Comparison of ENCODE assay signal across 16 cellular contexts in the genomic region with DNA sequence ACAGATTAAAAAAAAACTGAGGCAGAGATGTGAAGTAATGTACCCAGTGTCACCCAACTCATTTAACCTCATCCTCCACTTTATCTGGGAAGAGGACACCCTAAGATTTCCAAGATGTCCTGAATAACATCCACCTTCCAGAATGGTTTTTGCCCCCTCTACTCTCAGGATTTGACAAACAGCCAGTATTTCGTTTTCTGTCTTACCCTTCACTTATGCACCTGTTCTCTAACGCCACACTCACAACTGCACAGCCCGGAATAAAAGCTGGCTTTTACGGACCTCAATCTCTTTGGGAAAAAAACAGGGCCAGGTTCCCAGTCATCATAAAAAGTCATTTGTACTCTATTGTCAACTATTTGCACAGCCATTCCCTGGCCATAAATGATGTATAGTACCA. TPM values are rescaled to one million over a fixed set of nuclear protein-coding genes. Genes with fewer than 3 reads are reported as not detected.
"Had no signal": no experiment of that assay in that cellular context is flagged by ENCODE, and none has a peak within 500 bp of the region (broad histone marks: within the 10 kb centered on the region; RNA-seq: fewer than 3 reads in every experiment).

No MANE protein-coding gene starts in this region.

- H3K4me3 ChIP-seq: heart left ventricle, ovary, uterus had no signal

- H3K27ac ChIP-seq: heart left ventricle, ovary, uterus had no signal

- H3K27me3 ChIP-seq: ovary, uterus had no signal

- H3K4me1 ChIP-seq: heart left ventricle, uterus had no signal

- H3K36me3 ChIP-seq: heart left ventricle, ovary, uterus had no signal

- H3K9me3 ChIP-seq: heart left ventricle, ovary, uterus had no signal

- ATAC-seq: activated CD4-positive, CD25-positive, alpha-beta regulatory T cell treated with anti-CD3 and anti-CD28 coated beads, Interleukin-2, amount 50 U/mL, for 24 hours; heart left ventricle; left lobe of liver had no signal

- DNase-seq: activated effector memory CD4-positive, alpha-beta T cell treated with Interleukin-2 at 50 U/mL for 16 hours; activated T-cell treated with anti-CD3 and anti-CD28 coated beads, Interleukin-2, amount 50 U/mL, for 1 hour; amniotic stem cell; heart left ventricle; mesendoderm; ovary; stimulated activated CD4-positive, alpha-beta T cell treated with anti-CD3 and anti-CD28 coated beads, Interleukin-12 subunit alpha, Interleukin-12 subunit beta, amount 100 ng/mL, for 4 hours; stimulated activated naive CD4-positive, alpha-beta T cell treated with Interleukin-2 at 50 U/mL for 16 hours; uterus had no signal

RNA-seq across cellular contexts. Expression of a gene that starts 21.2 kb away (rescaled TPM):
- total RNA-seq: dermis microvascular lymphatic vessel endothelial cell, frontal cortex, myocyte, neural crest cell had no signal

RNA-seq across cellular contexts. Expression of a gene that starts 25.7 kb away (rescaled TPM):
- total RNA-seq: dermis microvascular lymphatic vessel endothelial cell, frontal cortex, myocyte, neural crest cell had no signal

RNA-seq across cellular contexts. Expression of a gene that starts 46.1 kb away (rescaled TPM):
- total RNA-seq: frontal cortex, left lobe of liver, myocyte, neural crest cell, temporal lobe had no signal
